In genomic region chr1:4510276-4510691, GRCh38 we compare ENCODE assay signal across 27 cellular contexts.
DNase-seq lines count a peak whose midpoint lies in the region; ATAC-seq, FAIRE-seq and TF ChIP-seq lines count a peak whose summit lies in the region.
"Had no signal": no experiment of that assay in that cellular context is flagged by ENCODE, and none has a peak within 500 bp of the region (broad histone marks: within the 10 kb centered on the region; RNA-seq: fewer than 3 reads in every experiment).

No MANE protein-coding gene starts in this region.

- H2BK120ac ChIP-seq in mesendoderm (ENCODE audit: low read depth, low read length) = no peak overlapping the region

- H3K27ac ChIP-seq in left ventricle myocardium inferior (replicated peaks) = no peak overlapping the region
- H3K27ac ChIP-seq in dorsolateral prefrontal cortex = peak overlapping the region in 19 of 59 donors; percentile 14 to 74 (median 45)
- no peak overlapping the region for H3K27ac ChIP-seq in mesendoderm (ENCODE audit: low read depth, low read length)
- H3K27ac ChIP-seq in kidney (ENCODE audit: low read depth in 2 of 2, low read length in 2 of 2) = no peak overlapping the region
- H3K27ac ChIP-seq: 22Rv1, RWPE1, SK-N-MC had no signal

- ATAC-seq in Right ventricle myocardium inferior (peak; percentile 69), sciatic nerve (peak; percentile 40)
- ATAC-seq: GM12878, GM23338, K562, Panc1 had no signal

- H3K23ac ChIP-seq in mesendoderm (ENCODE audit: low read length) = no peak overlapping the region

- H4K8ac ChIP-seq in mesendoderm (ENCODE audit: low read depth, low read length) = no peak overlapping the region

- H3K4me3 ChIP-seq in left ventricle myocardium inferior (no peak overlapping the region), dorsolateral prefrontal cortex (no peak overlapping the region), mesendoderm (ENCODE audit: low read length) (no peak overlapping the region), kidney (ENCODE audit: low read length in 2 of 2) (no peak overlapping the region)
- H3K4me3 ChIP-seq: GM12878, GM23338, K562, SK-N-MC had no signal

- H3K56ac ChIP-seq in mesendoderm (ENCODE audit: low read length) = no peak overlapping the region

- no peak overlapping the region for H2BK15ac ChIP-seq in mesendoderm (replicated peaks; ENCODE audit: low read depth)

- no peaks in the 10 kb centered on the region for H3K79me1 ChIP-seq in mesendoderm (ENCODE audit: low read length)

- no peak overlapping the region for H3K4ac ChIP-seq in mesendoderm (ENCODE audit: low read depth, low read length)

- no peak overlapping the region for H2BK5ac ChIP-seq in mesendoderm (ENCODE audit: low read length)

- intact Hi-C loops in Right ventricle myocardium inferior (cut with DNase I) (no loop called here), left ventricle myocardium inferior (cut with micrococcal nuclease) (no loop called here), dorsolateral prefrontal cortex (cut with DNase I) (no loop called here), sciatic nerve (cut with DNase I) (no loop called here), kidney (cut with DNase I) (no loop called here)

- H3K4me2 ChIP-seq in mesendoderm (ENCODE audit: low read length) = no peak overlapping the region
- H3K4me2 ChIP-seq: GM23338 had no signal

- no peak overlapping the region for H4K5ac ChIP-seq in mesendoderm (ENCODE audit: low read length)

- H3K4me1 ChIP-seq in left ventricle myocardium inferior = peaks cover 44% of the 10 kb centered on the region
- H3K4me1 ChIP-seq in mesendoderm (ENCODE audit: control insufficient read depth, low read depth, low read length) = no peaks in the 10 kb centered on the region
- H3K4me1 ChIP-seq in kidney (ENCODE audit: control insufficient read depth in 1 of 2, insufficient read depth in 1 of 2, low read depth in 1 of 2, low read length in 2 of 2) = peaks cover 0 to 7% of the 10 kb centered on the region in 2 donors

- WGBS in mesendoderm (ENCODE audit: extremely low coverage, insufficient coverage, low lambda C conversion rate) = no CpG with 5 or more reads among the region's 4 CpGs

- H3K9ac ChIP-seq in mesendoderm (ENCODE audit: low read length) (no peak overlapping the region), kidney (ENCODE audit: low read length in 2 of 2) (no peak overlapping the region)

- DNase-seq in Right ventricle myocardium inferior (ENCODE audit: missing footprints) (no peak), left ventricle myocardium inferior (no peak), dorsolateral prefrontal cortex (peak in 6 of 10 donors; percentile 27 to 71 (median 63)), mesendoderm (peak; percentile 2), sciatic nerve (ENCODE audit: low spot score) (no peak), DMS53 treated with DMSO at 0.1 percent for 48 hours (lab: John Stamatoyannopoulos, UW; ENCODE audit: unreplicated experiment) (no peak), kidney (no peak), NCI-H1417 treated with DMSO at 0.1 percent for 48 hours (lab: John Stamatoyannopoulos, UW) (no peak)
- DNase-seq: Calu3, DMS153, H9, Kasumi-1, MV-4-11, NCI-H1105, NCI-H2029, NCI-H2227 treated with DMSO at 0.1 percent for 48 hours, NCI-H510A, NCI-H69, SIG-M5 had no signal

- no peaks in the 10 kb centered on the region for H3K36me3 ChIP-seq in left ventricle myocardium inferior
- no peaks in the 10 kb centered on the region for H3K36me3 ChIP-seq in mesendoderm (ENCODE audit: control insufficient read depth, insufficient read depth, low read length)
- H3K36me3 ChIP-seq in kidney (ENCODE audit: control insufficient read depth in 1 of 2, insufficient read depth in 2 of 2, low read length in 2 of 2) = no peaks in the 10 kb centered on the region

- TF ChIP-seq CTCF in left ventricle myocardium inferior (IDR thresholded peaks at IDR 0.05; ENCODE audit: borderline replicate concordance) = no peak
- no peak for TF ChIP-seq CTCF in dorsolateral prefrontal cortex (IDR thresholded peaks at IDR 0.05 in 54 of 56, conservative IDR thresholded peaks at IDR 0.05 in 2 of 56; ENCODE audit: low read depth in 1 of 56, partially characterized antibody in 56 of 56)
- TF ChIP-seq CTCF in kidney (IDR thresholded peaks at IDR 0.05; ENCODE audit: borderline replicate concordance, extremely low read depth, insufficient read depth) = no peak

- no peak for FAIRE-seq in kidney (lab: Jason Lieb, UNC)
- FAIRE-seq: GM12878, HTR-8/SVneo, K562 had no signal

- no peaks in the 10 kb centered on the region for H3K79me2 ChIP-seq in mesendoderm (ENCODE audit: control insufficient read depth, insufficient read depth, low read length)

- H3K18ac ChIP-seq in mesendoderm (ENCODE audit: low read length) = no peak overlapping the region

- H2AK5ac ChIP-seq in mesendoderm (ENCODE audit: low read length) = no peak overlapping the region

- H3K27me3 ChIP-seq in left ventricle myocardium inferior (ENCODE audit: low read depth) = peaks cover 23% of the 10 kb centered on the region
- no peaks in the 10 kb centered on the region for H3K27me3 ChIP-seq in dorsolateral prefrontal cortex
- H3K27me3 ChIP-seq in mesendoderm (ENCODE audit: insufficient read depth, low read length, poor library complexity) = no peaks in the 10 kb centered on the region

- H3K9me3 ChIP-seq in left ventricle myocardium inferior (replicated peaks) (no peaks in the 10 kb centered on the region), kidney (ENCODE audit: control insufficient read depth in 1 of 2, low read length in 2 of 2) (no peaks in the 10 kb centered on the region)

Comparison
In these comparisons a context has a peak if more than half of its experiments do, and no peak if none do; other contexts are left out.
1. DNase-seq: peak in dorsolateral prefrontal cortex (6 of 10) and mesendoderm (single experiment); none in Right ventricle myocardium inferior (single experiment), left ventricle myocardium inferior (single experiment), sciatic nerve (single experiment), DMS53 treated with DMSO at 0.1 percent for 48 hours (single experiment), kidney (single experiment) and NCI-H1417 treated with DMSO at 0.1 percent for 48 hours (single experiment).